In the genomic region with DNA sequence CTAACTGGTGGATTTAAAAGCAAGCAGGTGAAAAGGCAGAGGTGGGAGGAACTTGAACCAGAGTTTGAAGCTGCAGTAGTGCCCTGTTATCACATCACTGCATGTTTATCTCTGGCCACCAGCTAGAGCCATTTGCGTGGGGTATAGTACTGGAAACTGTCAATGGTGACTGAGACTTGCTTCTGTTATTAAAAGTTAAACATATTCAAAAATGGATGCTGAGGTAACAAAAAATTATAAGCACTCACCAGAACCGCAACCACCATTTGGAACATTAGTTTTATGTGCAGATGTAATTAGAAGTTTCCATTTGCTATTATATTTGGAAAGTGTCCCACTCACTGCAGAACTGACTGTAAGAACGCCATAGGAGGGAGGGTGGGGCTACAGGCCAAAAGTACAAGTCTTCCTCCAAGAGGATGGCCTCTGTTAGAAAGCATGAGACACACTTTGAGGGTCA, we compare ENCODE assay signal across 10 cellular contexts. TPM values are rescaled to one million over a fixed set of nuclear protein-coding genes. Genes with fewer than 3 reads are reported as not detected.
A peak's percentile ranks its signal among the peaks of the same experiment; 100 is the strongest.
DNase-seq lines count a peak whose midpoint lies in the region; ATAC-seq and TF ChIP-seq lines count a peak whose summit lies in the region.
"Had no signal": no experiment of that assay in that cellular context is flagged by ENCODE, and none has a peak within 500 bp of the region (broad histone marks: within the 10 kb centered on the region; RNA-seq: fewer than 3 reads in every experiment).

No MANE protein-coding gene starts in this region.

- H3K9me3 ChIP-seq in IMR-90 (ENCODE audit: control insufficient read depth, insufficient read depth, low read length) (no peaks in the 10 kb centered on the region; the same call in 1 of the 2 replicates), mammary epithelial cell (replicated peaks; ENCODE audit: insufficient read depth, low read length) (no peaks in the 10 kb centered on the region)

- peak overlapping the region; percentile 88 to 95 (median 92) for H3K4me3 Mint-ChIP-seq in nephron

- intact Hi-C loops in IMR-90 (cut with micrococcal nuclease) (loop anchor here (2.0 kb wide), 1 partner anchor 45 kb away; no protein-coding TSS in a partner anchor), mammary epithelial cell (cut with micrococcal nuclease) (loop anchor here (2.0 to 5.0 kb wide), 3 partner anchors 47 to 577 kb away; a partner anchor contains a TSS)

- peak overlapping the region; percentile 94 for H4K5ac ChIP-seq in IMR-90 (ENCODE audit: low read depth, low read length)

- no CpG with 5 or more reads among the region's 3 CpGs for WGBS in IMR-90 (ENCODE audit: extremely low coverage in 2 of 2, insufficient read length in 1 of 2), 2 experiments
- WGBS in mammary epithelial cell (ENCODE audit: low coverage, missing lambda C conversion rate), result 89% methylated on average over 3 of the region's 3 CpGs

- H3K9me3 Mint-ChIP-seq in nephron, result no peaks in the 10 kb centered on the region
- H3K9me3 Mint-ChIP-seq: activated T-helper 1 cell treated with anti-CD3 and anti-CD28 coated beads, Interleukin-12 subunit alpha, Interleukin-12 subunit beta, Interleukin-2, Interleukin-4 antibody, amounts not matched to agents 30 ng/mL and 10 ng/mL and 1 ng/mL, durations not matched to agents 14 hours and 24 hours and 36 hours had no signal

- H3K79me2 ChIP-seq in ACC112 (ENCODE audit: control insufficient read depth, insufficient read depth, low read length, unreplicated experiment), result peaks cover 48% of the 10 kb centered on the region
- H3K79me2 ChIP-seq in mammary epithelial cell (ENCODE audit: insufficient read depth, low read length), result peaks cover 42% of the 10 kb centered on the region

- H3K36me3 ChIP-seq in ACC112 (ENCODE audit: insufficient read depth, low read length) (peaks cover 27% of the 10 kb centered on the region; the same call in 1 of the 2 replicates), IMR-90 (ENCODE audit: control insufficient read depth, insufficient read depth, low read length) (peaks cover 10% of the 10 kb centered on the region), mammary epithelial cell (ENCODE audit: insufficient read depth, low read length) (peaks cover 12% of the 10 kb centered on the region)

- peak overlapping the region; percentile 91 for H3K4ac ChIP-seq in IMR-90 (ENCODE audit: low read depth, low read length)

- ATAC-seq in IMR-90 (ENCODE audit: low read depth) (no peak), GM21528 (IDR thresholded peaks at IDR 0.05; ENCODE audit: low FRiP score, unreplicated experiment) (no peak)

- peak overlapping the region; percentile 72 for H3K18ac ChIP-seq in IMR-90 (ENCODE audit: low read depth, low read length)

- H2AFZ ChIP-seq in ACC112 (ENCODE audit: low read length, unreplicated experiment) (peak overlapping the region; percentile 54), IMR-90 (replicated peaks; ENCODE audit: low read length, poor library complexity) (peak overlapping the region; percentile 84), mammary epithelial cell (ENCODE audit: low read depth, low read length) (peak overlapping the region; percentile 78)

- in situ Hi-C loops in IMR-90 (cut with MboI; ENCODE audit: low sequenced_read_pairs), result no loop called here
- in situ Hi-C loops in mammary epithelial cell (cut with MboI; ENCODE audit: low sequenced_read_pairs in 2 of 2), result no loop called here

- no peak for TF ChIP-seq POLR2A in IMR-90 (IDR thresholded peaks at IDR 0.05; ENCODE audit: low read depth, low read length)

- POLR2A ChIA-PET in IMR-90 (lab: Charles Lee; ENCODE audit: unreplicated experiment), result interaction anchor here (1.4 to 1.5 kb wide), 2 partner anchors 37 to 45 kb away, joined by 3 read pairs; a partner anchor contains a TSS

- peak overlapping the region; percentile 92 for H3K27ac ChIP-seq in ACC112 (ENCODE audit: low read depth, low read length)
- peak overlapping the region; percentile 84 for H3K27ac ChIP-seq in IMR-90 (ENCODE audit: insufficient read depth, low read length)
- H3K27ac ChIP-seq in mammary epithelial cell (ENCODE audit: insufficient read depth, low read depth, low read length), result peak overlapping the region; percentile 81

- TF ChIP-seq CTCF in IMR-90 (conservative IDR thresholded peaks at IDR 0.05; ENCODE audit: low read depth, low read length) (no peak), mammary epithelial cell (conservative IDR thresholded peaks at IDR 0.05 in 1 of 2, IDR thresholded peaks at IDR 0.05 in 1 of 2; ENCODE audit: extremely low read depth in 1 of 2, insufficient read depth in 1 of 2, low read depth in 1 of 2, low read length in 2 of 2) (no peak), nephron (IDR thresholded peaks at IDR 0.05; ENCODE audit: unreplicated experiment in 3 of 3) (no peak)

- H2AK5ac ChIP-seq in IMR-90 (ENCODE audit: low read depth, low read length), result peak overlapping the region; percentile 91

- no TSS peak for BruUV-seq in IMR-90 (replicated peaks; lab: Mats Ljungman, UMichigan)
- BruUV-seq in mammary epithelial cell (replicated peaks; lab: Mats Ljungman, UMichigan), result no TSS peak

- H2BK20ac ChIP-seq in IMR-90 (ENCODE audit: low read depth, low read length), result peak overlapping the region; percentile 90

- H3K4me1 ChIP-seq in ACC112 (ENCODE audit: control insufficient read depth, insufficient read depth, low read length, unreplicated experiment), result peaks cover 38% of the 10 kb centered on the region
- H3K4me1 ChIP-seq in IMR-90 (ENCODE audit: control insufficient read depth, insufficient read depth, low read length), result peaks cover 14% of the 10 kb centered on the region
- H3K4me1 ChIP-seq in mammary epithelial cell (ENCODE audit: insufficient read depth, low read length), result peaks cover 29% of the 10 kb centered on the region

- H2BK15ac ChIP-seq in IMR-90 (ENCODE audit: low read depth, low read length), result peak overlapping the region; percentile 90; the same call in 2 of the 3 replicates

- H4K91ac ChIP-seq in IMR-90 (ENCODE audit: insufficient read depth, low read depth, low read length), result peak overlapping the region; percentile 83

- peak overlapping the region; percentile 89 for H3K23ac ChIP-seq in IMR-90 (ENCODE audit: low read depth, low read length)

- no peak for TF ChIP-seq RAD21 in IMR-90 (IDR thresholded peaks at IDR 0.05; ENCODE audit: low read length)

- peak overlapping the region; percentile 83 for H2BK120ac ChIP-seq in IMR-90 (ENCODE audit: low read depth, low read length)

- peak overlapping the region; percentile 76 for H3K4me2 ChIP-seq in IMR-90 (ENCODE audit: low read depth, low read length)
- peak overlapping the region; percentile 95 for H3K4me2 ChIP-seq in mammary epithelial cell (ENCODE audit: insufficient read depth, low read depth, low read length)

- DNase-seq in IMR-90, result no peak
- no peak for DNase-seq in mammary epithelial cell
- DNase-seq in stimulated activated CD4-positive, alpha-beta T cell treated with anti-CD3 and anti-CD28 coated beads, Interleukin-4, amount 100 ng/mL, for 24 hours, result no peak
- DNase-seq in activated CD4-positive, alpha-beta T cell treated with anti-CD3 and anti-CD28 coated beads, Interleukin-2, amount 50 U/mL, for 4 hours, result no peak
- DNase-seq in activated naive CD4-positive, alpha-beta T cell (lab: John Stamatoyannopoulos, UW), result no peak
- DNase-seq: GOT3 had no signal

- dilution Hi-C loops in IMR-90 (cut with HindIII; ENCODE audit: low sequenced_read_pairs, unreplicated experiment), result no loop called here
- dilution Hi-C loops in mammary epithelial cell (cut with HindIII; ENCODE audit: low sequenced_read_pairs), result loop anchor here (5.0 kb wide), 1 partner anchor 35 kb away; a partner anchor contains a TSS

- H3K56ac ChIP-seq in IMR-90 (ENCODE audit: extremely low read depth, insufficient read depth, low read length), result peak overlapping the region; percentile 72

- H3K9me1 ChIP-seq in IMR-90 (ENCODE audit: insufficient read depth, low read length), result peaks cover 18% of the 10 kb centered on the region

- H3K4me1 Mint-ChIP-seq in nephron, result peaks cover 41% of the 10 kb centered on the region

- H3K27me3 Mint-ChIP-seq in nephron (ENCODE audit: low read depth), result peaks cover 3% of the 10 kb centered on the region

- H3K9ac ChIP-seq in IMR-90 (ENCODE audit: low read depth, low read length), result peak overlapping the region; percentile 60
- H3K9ac ChIP-seq in mammary epithelial cell (ENCODE audit: insufficient read depth, low read length), result peak overlapping the region; percentile 79

- H4K20me1 ChIP-seq in IMR-90 (ENCODE audit: insufficient read depth, low read length) (peaks cover 30% of the 10 kb centered on the region), mammary epithelial cell (ENCODE audit: insufficient read depth, low read length) (no peaks in the 10 kb centered on the region)

- peak overlapping the region; percentile 80 to 85 for H4K8ac ChIP-seq in IMR-90 (ENCODE audit: low read depth in 2 of 2, low read length in 2 of 2)

- peaks cover 22% of the 10 kb centered on the region for H3K36me3 Mint-ChIP-seq in nephron (ENCODE audit: low read depth)

- H3K4me3 ChIP-seq in ACC112 (ENCODE audit: low read depth, low read length) (peak overlapping the region; percentile 95), IMR-90 (ENCODE audit: insufficient read depth, low read depth, low read length) (no peak overlapping the region), mammary epithelial cell (replicated peaks in 1 of 3; ENCODE audit: insufficient read depth in 1 of 3, low read depth in 2 of 3, low read length in 3 of 3) (peak overlapping the region in 1 of 3 experiments; percentile 64)

- H3K27ac Mint-ChIP-seq in nephron, result peak overlapping the region; percentile 65 to 76 (median 67)

- no peaks in the 10 kb centered on the region for H3K27me3 ChIP-seq in ACC112 (ENCODE audit: insufficient read depth, low read length)
- H3K27me3 ChIP-seq in IMR-90 (ENCODE audit: control insufficient read depth, insufficient read depth, low read length), result no peaks in the 10 kb centered on the region
- no peaks in the 10 kb centered on the region for H3K27me3 ChIP-seq in mammary epithelial cell (ENCODE audit: insufficient read depth, low read length)

- CTCF ChIA-PET in IMR-90 (lab: Yijun Ruan, JAX), result interaction anchor here (0.9 to 1.4 kb wide), 3 partner anchors 13 to 46 kb away, joined by 3 to 4 read pairs (median 4); no protein-coding TSS in a partner anchor
- CTCF ChIA-PET in mammary epithelial cell (lab: Charles Lee; ENCODE audit: low non-redundant PET), result no interaction called here

- peak overlapping the region; percentile 51 for H3K14ac ChIP-seq in IMR-90 (replicated peaks; ENCODE audit: low read depth, low read length)

- H3K79me1 ChIP-seq in IMR-90 (ENCODE audit: low read depth in 1 of 2, low read length in 2 of 2), result peaks cover 8 to 38% of the 10 kb centered on the region in 2 experiments; a peak in 3 of 4 replicates

- H2AK9ac ChIP-seq in IMR-90 (replicated peaks; ENCODE audit: low read depth, low read length, poor library complexity), result peak overlapping the region; percentile 90

- H2BK5ac ChIP-seq in IMR-90 (ENCODE audit: low read depth, low read length, poor library complexity, severe bottlenecking), result peak overlapping the region; percentile 83

RNA-seq across cellular contexts. Expression of a gene that starts 1.2 kb away (rescaled TPM):
- 637 and 765 TPM in 2 replicates for total RNA-seq in IMR-90 (2012; rRNA removed)
- polyA plus RNA-seq in IMR-90 (2012; rRNA removed), result 1,066 and 1,140 TPM in 2 replicates
- polyA plus RNA-seq in IMR-90 (2012; cell fraction: cytosol; rRNA removed), result 293 and 869 TPM in 2 replicates
- 63.7 and 319 TPM in 2 replicates for polyA plus RNA-seq in IMR-90 (2012; cell fraction: nucleus; rRNA removed; ENCODE audit: low replicate concordance)
- total RNA-seq in mammary epithelial cell, result 1,000 to 10,000 TPM; 1,038 to 1,326 TPM
- 1,397 TPM for polyA plus RNA-seq in mammary epithelial cell
- polyA minus RNA-seq in mammary epithelial cell, result 796 TPM

RNA-seq across cellular contexts. Expression of a gene that starts 36.8 kb away (rescaled TPM):
- total RNA-seq in IMR-90 (2012; rRNA removed) (not detected in 2 replicates), mammary epithelial cell (1 to 10 TPM in 1 of 2 donors, not detected in 1; 7.6 TPM)
- polyA plus RNA-seq in IMR-90 (2012; rRNA removed) (0.10 TPM in 1 of 2 replicates, not detected in the other), mammary epithelial cell (0.08 TPM)
- 0.27 TPM in 1 of 2 replicates, not detected in the other for polyA plus RNA-seq in IMR-90 (2012; cell fraction: cytosol; rRNA removed)
- polyA plus RNA-seq in IMR-90 (2012; cell fraction: nucleus; rRNA removed; ENCODE audit: low replicate concordance), result 0.11 and 0.21 TPM in 2 replicates
- polyA minus RNA-seq in mammary epithelial cell, result not detected

RNA-seq across cellular contexts. Expression of a gene that starts 36.9 kb away (rescaled TPM):
- total RNA-seq in IMR-90 (2012; rRNA removed) (51.1 and 65.3 TPM in 2 replicates), mammary epithelial cell (10 to 100 TPM; 27.6 to 44.8 TPM)
- polyA plus RNA-seq in IMR-90 (2012; rRNA removed) (17.7 and 26.2 TPM in 2 replicates), mammary epithelial cell (33.0 TPM)
- 8.7 and 11.8 TPM in 2 replicates for polyA plus RNA-seq in IMR-90 (2012; cell fraction: cytosol; rRNA removed)
- polyA plus RNA-seq in IMR-90 (2012; cell fraction: nucleus; rRNA removed; ENCODE audit: low replicate concordance), result 3.5 and 32.2 TPM in 2 replicates
- polyA minus RNA-seq in mammary epithelial cell, result 44.2 TPM
